ENCODE assay signal across 20 cellular contexts in the genomic region with DNA sequence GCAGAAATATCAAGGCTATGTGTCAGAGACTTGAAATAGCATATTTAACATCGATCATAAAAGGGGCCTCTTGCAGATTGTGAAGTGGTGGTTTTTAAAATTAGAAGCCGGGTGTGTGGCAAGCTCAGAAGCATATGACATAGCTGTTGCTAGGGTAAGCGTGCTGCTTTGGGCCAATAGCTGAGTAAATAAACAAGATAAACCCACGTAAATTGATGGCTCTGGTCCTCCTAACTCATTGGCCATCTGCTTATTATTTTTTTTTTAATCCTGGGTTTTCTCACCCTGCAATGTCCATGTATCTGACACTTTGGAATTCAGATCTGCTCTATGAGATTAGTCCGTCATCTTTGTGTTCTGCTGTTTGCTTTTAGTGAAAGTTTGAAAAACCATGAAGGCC. TPM values are rescaled to one million over a fixed set of nuclear protein-coding genes. Genes with fewer than 3 reads are reported as not detected.
A peak's percentile ranks its signal among the peaks of the same experiment; 100 is the strongest.
DNase-seq lines count a peak whose midpoint lies in the region; ATAC-seq, FAIRE-seq and TF ChIP-seq lines count a peak whose summit lies in the region.
"Had no signal": no experiment of that assay in that cellular context is flagged by ENCODE, and none has a peak within 500 bp of the region (broad histone marks: within the 10 kb centered on the region; RNA-seq: fewer than 3 reads in every experiment).

No MANE protein-coding gene starts in this region.

- H3F3A ChIP-seq in SK-N-SH (replicated peaks; ENCODE audit: insufficient read depth) = no peaks in the 10 kb centered on the region

- H3K36me3 ChIP-seq in SK-N-SH (replicated peaks in 1 of 2; ENCODE audit: control insufficient read depth in 1 of 2, insufficient read depth in 2 of 2, low read length in 1 of 2) = no peaks in the 10 kb centered on the region
- H3K36me3 ChIP-seq: HAP-1, upper lobe of right lung had no signal

- H3K9me3 ChIP-seq in SK-N-SH (no peaks in the 10 kb centered on the region), right cardiac atrium (ENCODE audit: control insufficient read depth, low read length) (no peaks in the 10 kb centered on the region)
- H3K9me3 ChIP-seq: HAP-1, upper lobe of right lung had no signal

- peaks cover 5 to 37% of the 10 kb centered on the region in 2 experiments; a peak in 1 of 4 replicates for H3K4me1 ChIP-seq in SK-N-SH (ENCODE audit: control insufficient read depth in 1 of 2, insufficient read depth in 2 of 2, low read depth in 1 of 2, low read length in 1 of 2)
- peaks cover 2% of the 10 kb centered on the region for H3K4me1 ChIP-seq in right cardiac atrium (ENCODE audit: control insufficient read depth, insufficient read depth, low read length)
- H3K4me1 ChIP-seq: HAP-1 had no signal

- CTCF ChIA-PET in SK-N-SH (lab: Yijun Ruan, JAX) = interaction anchor here (1.3 to 2.6 kb wide), 2 partner anchors 121 to 227 kb away, joined by 3 to 8 read pairs; no protein-coding TSS in a partner anchor

- POLR2A ChIA-PET in SK-N-SH (lab: Yijun Ruan, JAX) = no interaction called here

- no peak for TF ChIP-seq CTCF in D721Med (IDR thresholded peaks at IDR 0.05; ENCODE audit: insufficient read depth, missing control alignments)
- no peak for TF ChIP-seq CTCF in SK-N-SH (IDR thresholded peaks at IDR 0.05)

- no peaks in the 10 kb centered on the region for H3K9me2 ChIP-seq in SK-N-SH

- peak in 1 of 2 experiments; percentile 68; a peak in 2 of 4 replicates for TF ChIP-seq EP300 in SK-N-SH (IDR thresholded peaks at IDR 0.05; ENCODE audit: borderline replicate concordance in 1 of 2, low read depth in 1 of 2, low read length in 1 of 2)

- FAIRE-seq in D721Med (lab: Jason Lieb, UNC) = no peak
- FAIRE-seq: endometrium, G401.6, GM18507, RCC 7860 had no signal

- intact Hi-C loops in right cardiac atrium (cut with DNase I) = no loop called here

- ATAC-seq in right cardiac atrium (peak; percentile 14 to 15), HG03342 (IDR thresholded peaks at IDR 0.05; ENCODE audit: unreplicated experiment) (no peak), left lobe of liver (no peak)
- ATAC-seq: upper lobe of right lung had no signal

- H3K4me2 ChIP-seq in SK-N-SH = no peak overlapping the region

- 45% methylated on average over 5 of the region's 5 CpGs for WGBS in SK-N-SH (ENCODE audit: low lambda C conversion rate)
- 41% methylated on average over 5 of the region's 5 CpGs for WGBS in right cardiac atrium

- H3K9ac ChIP-seq in SK-N-SH = no peak overlapping the region

- H3K4me3 ChIP-seq in SK-N-SH (ENCODE audit: low read depth in 2 of 2, low read length in 1 of 2) = no peak overlapping the region
- no peak overlapping the region for H3K4me3 ChIP-seq in right cardiac atrium (ENCODE audit: low read length)
- H3K4me3 ChIP-seq: HAP-1, upper lobe of right lung had no signal

- H3K27ac ChIP-seq in SK-N-SH (ENCODE audit: low read depth in 2 of 2, low read length in 1 of 2) = peak overlapping the region in 1 of 2 experiments; percentile 64; a peak in 2 of 4 replicates
- H3K27ac ChIP-seq in right cardiac atrium (ENCODE audit: low read length) = no peak overlapping the region
- H3K27ac ChIP-seq: upper lobe of right lung had no signal

- no peak overlapping the region for H2AFZ ChIP-seq in SK-N-SH (ENCODE audit: low read depth)

- no peaks in the 10 kb centered on the region for H3K79me2 ChIP-seq in SK-N-SH (ENCODE audit: insufficient read depth)

- H4K20me1 ChIP-seq in SK-N-SH (ENCODE audit: insufficient read depth) = no peaks in the 10 kb centered on the region

- TF ChIP-seq RAD21 in SK-N-SH (IDR thresholded peaks at IDR 0.05; ENCODE audit: low read length) = no peak

- DNase-seq in D721Med (ENCODE audit: insufficient read length, low spot score) (peak; percentile 22), MV-4-11 (lab: John Stamatoyannopoulos, UW) (peak; percentile 34), SK-N-SH (peak; percentile 70), right cardiac atrium (no peak), left lobe of liver (ENCODE audit: low spot score) (no peak), hippocampal formation (lab: John Stamatoyannopoulos, UW) (no peak)
- DNase-seq: activated B cell treated with CpG ODN at 0.5 μM for 24 hours; activated CD4-positive, alpha-beta memory T cell treated with anti-CD3 and anti-CD28 coated beads for 36 hours; activated effector memory CD4-positive, alpha-beta T cell treated with anti-CD3 and anti-CD28 coated beads, Interleukin-2, amount 50 U/mL, for 16 hours; MM.1S; NCI-H187; NCI-H2227 treated with DMSO at 0.1 percent for 48 hours; posterior cingulate gyrus; upper lobe of right lung had no signal

- H3K27me3 ChIP-seq in SK-N-SH (ENCODE audit: insufficient read depth) (no peaks in the 10 kb centered on the region), right cardiac atrium (ENCODE audit: control insufficient read depth, insufficient read depth) (no peaks in the 10 kb centered on the region)
- H3K27me3 ChIP-seq: upper lobe of right lung had no signal

TF ChIP-seq in SK-N-SH, 30 proteins besides CTCF, POLR2A, EP300 and RAD21:
- TF ChIP-seq POLR2AphosphoS5 (IDR thresholded peaks at IDR 0.05; ENCODE audit: low read depth, low read length) (no peak), CHD2 (IDR thresholded peaks at IDR 0.05; ENCODE audit: low read length, partially characterized antibody) (no peak), TAF1 (IDR thresholded peaks at IDR 0.05; ENCODE audit: borderline replicate concordance, low read depth, low read length) (no peak), MXI1 (IDR thresholded peaks at IDR 0.05; ENCODE audit: low read depth, low read length) (0 out of 2 replicates have a peak, but pooled peaks have one; percentile 16), SIN3A (IDR thresholded peaks at IDR 0.05; ENCODE audit: borderline replicate concordance, low read depth, low read length) (no peak), GATA2 (CRISPR knock-in tag; IDR thresholded peaks at IDR 0.05) (0 out of 2 replicates have a peak, but pooled peaks have one; percentile 38), SMC3 (IDR thresholded peaks at IDR 0.05; ENCODE audit: low read depth, low read length) (no peak), TEAD4 (IDR thresholded peaks at IDR 0.05; ENCODE audit: borderline replicate concordance, insufficient read depth) (no peak), NRF1 (IDR thresholded peaks at IDR 0.05; ENCODE audit: low read depth, low read length) (no peak), RCOR1 (IDR thresholded peaks at IDR 0.05; ENCODE audit: low read length) (peak; percentile 52; the same call in 1 of the 2 replicates), FOXM1 (IDR thresholded peaks at IDR 0.05; ENCODE audit: low read depth) (no peak), RFX5 (IDR thresholded peaks at IDR 0.05; ENCODE audit: low read length) (peak; percentile 100)
- TF ChIP-seq, protein P1, sequence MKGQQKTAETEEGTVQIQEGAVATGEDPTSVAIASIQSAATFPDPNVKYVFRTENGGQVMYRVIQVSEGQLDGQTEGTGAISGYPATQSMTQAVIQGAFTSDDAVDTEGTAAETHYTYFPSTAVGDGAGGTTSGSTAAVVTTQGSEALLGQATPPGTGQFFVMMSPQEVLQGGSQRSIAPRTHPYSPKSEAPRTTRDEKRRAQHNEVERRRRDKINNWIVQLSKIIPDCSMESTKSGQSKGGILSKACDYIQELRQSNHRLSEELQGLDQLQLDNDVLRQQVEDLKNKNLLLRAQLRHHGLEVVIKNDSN (IDR thresholded peaks at IDR 0.05; ENCODE audit: borderline replicate concordance, low read depth) = no peak
- TF ChIP-seq, protein P2, sequence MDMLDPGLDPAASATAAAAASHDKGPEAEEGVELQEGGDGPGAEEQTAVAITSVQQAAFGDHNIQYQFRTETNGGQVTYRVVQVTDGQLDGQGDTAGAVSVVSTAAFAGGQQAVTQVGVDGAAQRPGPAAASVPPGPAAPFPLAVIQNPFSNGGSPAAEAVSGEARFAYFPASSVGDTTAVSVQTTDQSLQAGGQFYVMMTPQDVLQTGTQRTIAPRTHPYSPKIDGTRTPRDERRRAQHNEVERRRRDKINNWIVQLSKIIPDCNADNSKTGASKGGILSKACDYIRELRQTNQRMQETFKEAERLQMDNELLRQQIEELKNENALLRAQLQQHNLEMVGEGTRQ (IDR thresholded peaks at IDR 0.05; ENCODE audit: borderline replicate concordance, low read depth, low read length) = no peak
- TF ChIP-seq, protein P3, sequence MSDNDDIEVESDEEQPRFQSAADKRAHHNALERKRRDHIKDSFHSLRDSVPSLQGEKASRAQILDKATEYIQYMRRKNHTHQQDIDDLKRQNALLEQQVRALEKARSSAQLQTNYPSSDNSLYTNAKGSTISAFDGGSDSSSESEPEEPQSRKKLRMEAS (IDR thresholded peaks at IDR 0.05; ENCODE audit: low read depth) = no peak

RNA-seq across cellular contexts. Expression of a gene that starts 32.6 kb away (rescaled TPM):
- polyA plus RNA-seq in SK-N-SH (2012; rRNA removed) (0.16 and 0.49 TPM in 2 replicates), right cardiac atrium (2.5 TPM)
- polyA plus RNA-seq in SK-N-SH (2012; cell fraction: cytosol; rRNA removed) = 0.27 and 0.43 TPM in 2 replicates
- 0.43 and 1.5 TPM in 2 replicates for polyA plus RNA-seq in SK-N-SH (2012; cell fraction: nucleus; rRNA removed)
- total RNA-seq in right cardiac atrium (10 to 100 TPM; 12.8 to 19.1 (median 17.3) TPM), left lobe of liver (3.8 TPM)
- total RNA-seq: activated B cell treated with CpG ODN at 0.5 μM for 24 hours; activated CD4-positive, alpha-beta memory T cell treated with anti-CD3 and anti-CD28 coated beads for 36 hours had no signal

Comparison
In these comparisons a context has a peak if more than half of its experiments do, and no peak if none do; other contexts are left out.
1. DNase-seq: peak in D721Med (single experiment), MV-4-11 (single experiment) and SK-N-SH (single experiment); none in right cardiac atrium (0 of 3), left lobe of liver (single experiment) and hippocampal formation (0 of 2).
2. ATAC-seq: peak in right cardiac atrium (2 of 2); none in HG03342 (single experiment) and left lobe of liver (single experiment).